In genomic region chr10:97974526-97975525, GRCh38 we compare ENCODE assay signal across 15 cellular contexts.
A peak's percentile ranks its signal among the peaks of the same experiment; 100 is the strongest.
DNase-seq lines count a peak whose midpoint lies in the region; ATAC-seq lines count a peak whose summit lies in the region.
"Had no signal": no experiment of that assay in that cellular context is flagged by ENCODE, and none has a peak within 500 bp of the region (broad histone marks: within the 10 kb centered on the region; RNA-seq: fewer than 3 reads in every experiment).

No MANE protein-coding gene starts in this region.

- ATAC-seq in GM21526 (IDR thresholded peaks at IDR 0.05; ENCODE audit: low FRiP score, unreplicated experiment) (no peak), HG02571 (IDR thresholded peaks at IDR 0.05; ENCODE audit: unreplicated experiment) (no peak)
- ATAC-seq: foreskin keratinocyte; natural killer cell; right lobe of liver; stimulated activated naive CD8-positive, alpha-beta T cell treated with anti-CD3 and anti-CD28 coated beads, Interleukin-15, amount 100 ng/mL, for 72 hours had no signal

- DNase-seq in NCI-H146 (lab: John Stamatoyannopoulos, UW) = peak; percentile 13
- no peak for DNase-seq in NCI-H146 treated with DMSO at 0.1 percent for 48 hours (lab: John Stamatoyannopoulos, UW; ENCODE audit: unreplicated experiment)
- peak; percentile 59 for DNase-seq in ecto neural progenitor cell (ENCODE audit: low spot score)
- DNase-seq in inferior parietal cortex (ENCODE audit: extremely low spot score) = peak; percentile 34
- peak; percentile 22 to 94 (median 57) for DNase-seq in posterior cingulate gyrus
- no peak for DNase-seq in DMS53 treated with DMSO at 0.1 percent for 48 hours (lab: John Stamatoyannopoulos, UW; ENCODE audit: unreplicated experiment)
- DNase-seq: activated naive CD8-positive, alpha-beta T cell treated with anti-CD3 and anti-CD28 coated beads, Interleukin-2, amount 10 ng/mL, durations not matched to agents 7 days and 5 days; foreskin keratinocyte; natural killer cell; NCI-H1694 treated with DMSO at 0.1 percent for 48 hours; right lobe of liver; stimulated activated naive CD8-positive, alpha-beta T cell treated with anti-CD3 and anti-CD28 coated beads, Interleukin-15, amount 100 ng/mL, for 72 hours; T-helper 1 cell had no signal

- intact Hi-C loops in posterior cingulate gyrus (cut with DNase I) = no loop called here

Comparison
In these comparisons a context has a peak if more than half of its experiments do, and no peak if none do; other contexts are left out.
1. DNase-seq: peak in NCI-H146 (single experiment), ecto neural progenitor cell (single experiment), inferior parietal cortex (single experiment) and posterior cingulate gyrus (10 of 10); none in NCI-H146 treated with DMSO at 0.1 percent for 48 hours (single experiment) and DMS53 treated with DMSO at 0.1 percent for 48 hours (single experiment).